In the genomic region with DNA sequence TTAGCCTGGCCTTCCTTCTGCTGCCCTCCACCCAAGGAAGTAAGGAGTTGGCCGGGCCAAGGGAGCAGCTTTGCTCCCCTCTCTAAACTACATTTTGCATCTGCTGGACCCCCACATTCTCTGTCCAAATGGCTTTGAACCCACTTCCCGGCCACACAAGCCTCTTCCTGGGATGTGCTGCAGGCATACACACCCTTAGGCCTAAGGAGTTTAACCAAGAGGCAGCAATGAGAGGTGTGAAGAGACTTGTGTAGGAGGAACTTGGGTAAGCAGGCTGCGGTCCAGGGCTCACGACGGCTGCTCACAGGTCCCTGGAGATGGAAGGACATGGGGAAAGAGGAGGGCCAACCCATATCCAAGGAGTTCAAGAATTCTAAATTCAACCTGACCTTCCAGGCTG, we compare ENCODE assay signal across 11 cellular contexts.
A peak's percentile ranks its signal among the peaks of the same experiment; 100 is the strongest.
DNase-seq lines count a peak whose midpoint lies in the region; ATAC-seq and TF ChIP-seq lines count a peak whose summit lies in the region.
"Had no signal": no experiment of that assay in that cellular context is flagged by ENCODE, and none has a peak within 500 bp of the region (broad histone marks: within the 10 kb centered on the region; RNA-seq: fewer than 3 reads in every experiment).

No MANE protein-coding gene starts in this region.

- intact Hi-C loops in Right ventricle myocardium inferior (cut with DNase I) = no loop called here
- intact Hi-C loops in left cardiac atrium (cut with DNase I) = no loop called here

- no peak for ATAC-seq in Right ventricle myocardium inferior
- ATAC-seq in left cardiac atrium = no peak
- ATAC-seq in upper lobe of left lung (ENCODE audit: low FRiP score in 2 of 2) = no peak
- ATAC-seq in GM21367 (IDR thresholded peaks at IDR 0.05; ENCODE audit: unreplicated experiment) = no peak

- no peak for TF ChIP-seq POLR2A in upper lobe of left lung (IDR thresholded peaks at IDR 0.05)

- H3K4me1 ChIP-seq in mucosa of rectum (ENCODE audit: control insufficient read depth in 2 of 2, insufficient read depth in 2 of 2, low read length in 2 of 2) (peaks cover 0 to 6% of the 10 kb centered on the region in 2 donors), upper lobe of left lung (peaks cover 23 to 54% (median 51%) of the 10 kb centered on the region in 4 donors)
- H3K4me1 ChIP-seq: BE2C had no signal

- no peak overlapping the region for H3K9ac ChIP-seq in mucosa of rectum (ENCODE audit: low read depth in 1 of 2, low read length in 2 of 2)

- whole genome bisulfite sequencing in upper lobe of left lung, 2 donors = 45 to 63% methylated on average over 5 of the region's 5 CpGs

- TF ChIP-seq CTCF in upper lobe of left lung (IDR thresholded peaks at IDR 0.05) = no peak

- H3K27ac ChIP-seq in angular gyrus (ENCODE audit: low read depth, low read length) (peak overlapping the region; percentile 71), mucosa of rectum (ENCODE audit: low read depth in 2 of 2, low read length in 2 of 2) (peak overlapping the region; percentile 82 to 86), upper lobe of left lung (peak overlapping the region; percentile 85 to 91 (median 90))

- no peak overlapping the region for H3K4me3 ChIP-seq in mucosa of rectum (ENCODE audit: low read length in 2 of 2)
- no peak overlapping the region for H3K4me3 ChIP-seq in upper lobe of left lung

- H3K27me3 ChIP-seq in mucosa of rectum (ENCODE audit: control insufficient read depth in 2 of 2, insufficient read depth in 2 of 2, low read length in 2 of 2) (no peaks in the 10 kb centered on the region), upper lobe of left lung (no peaks in the 10 kb centered on the region)
- H3K27me3 ChIP-seq: BE2C had no signal

- H3K9me3 ChIP-seq in mucosa of rectum (ENCODE audit: control insufficient read depth in 2 of 2, low read length in 2 of 2) = no peaks in the 10 kb centered on the region
- H3K9me3 ChIP-seq in upper lobe of left lung = no peaks in the 10 kb centered on the region
- H3K9me3 ChIP-seq: BE2C had no signal

- DNase-seq in Right ventricle myocardium inferior (ENCODE audit: missing footprints) = peak; percentile 61
- DNase-seq in left cardiac atrium = no peak
- no peak for DNase-seq in upper lobe of left lung
- DNase-seq in C1 segment of cervical spinal cord (lab: John Stamatoyannopoulos, UW) = no peak
- no peak for DNase-seq in NCI-H510A (lab: John Stamatoyannopoulos, UW)
- DNase-seq: BE2C, NCI-H446, nephron progenitor cell had no signal

- TF ChIP-seq EP300 in upper lobe of left lung (IDR thresholded peaks at IDR 0.05) = no peak

- no peaks in the 10 kb centered on the region for H3K36me3 ChIP-seq in mucosa of rectum (ENCODE audit: control insufficient read depth in 2 of 2, insufficient read depth in 2 of 2, low read length in 2 of 2)
- no peaks in the 10 kb centered on the region for H3K36me3 ChIP-seq in upper lobe of left lung
- H3K36me3 ChIP-seq: BE2C had no signal
